ENCODE assay signal across 22 cellular contexts in genomic region chr17:46889992-46890564, GRCh38. TPM values are rescaled to one million over a fixed set of nuclear protein-coding genes. Genes with fewer than 3 reads are reported as not detected.
DNase-seq lines count a peak whose midpoint lies in the region; ATAC-seq, FAIRE-seq and TF ChIP-seq lines count a peak whose summit lies in the region.
"Had no signal": no experiment of that assay in that cellular context is flagged by ENCODE, and none has a peak within 500 bp of the region (broad histone marks: within the 10 kb centered on the region; RNA-seq: fewer than 3 reads in every experiment).

No MANE protein-coding gene starts in this region.

- H3K27ac Mint-ChIP-seq in neural progenitor cell = peak overlapping the region; percentile 87

- intact Hi-C loops in K562 (cut with micrococcal nuclease) = no loop called here

- H3K27me3 ChIP-seq in BLaER1 treated with 17β-estradiol and CSF1 and Interleukin-3, amounts not matched to agents 10 nM and 100 nM = no peaks in the 10 kb centered on the region
- H3K27me3 ChIP-seq in K562 (ENCODE audit: control insufficient read depth in 2 of 2, insufficient read depth in 2 of 2, low read length in 2 of 2) = peaks cover 39 to 70% of the 10 kb centered on the region in 2 experiments
- no peaks in the 10 kb centered on the region for H3K27me3 ChIP-seq in neural progenitor cell

- 0 out of 22 replicates have a peak, but pooled peaks cover 0 to 5% (median 0%) of the 10 kb centered on the region in 11 experiments for H4K20me1 ChIP-seq in BLaER1 treated with 17β-estradiol and CSF1 and Interleukin-3, amounts not matched to agents 10 nM and 100 nM
- H4K20me1 ChIP-seq in K562 (replicated peaks; ENCODE audit: control insufficient read depth, insufficient read depth, low read length) (peaks cover 10% of the 10 kb centered on the region; the same call in 1 of the 2 replicates), neural progenitor cell (ENCODE audit: low read depth) (no peaks in the 10 kb centered on the region)

- H3K79me2 ChIP-seq in K562 (ENCODE audit: control insufficient read depth, insufficient read depth, low read length) (no peaks in the 10 kb centered on the region), neural progenitor cell (ENCODE audit: low read depth) (no peaks in the 10 kb centered on the region)

- TF ChIP-seq EP300 in K562 (IDR thresholded peaks at IDR 0.05; ENCODE audit: low read length) = no peak

- in situ Hi-C loops in K562 (cut with MboI) = no loop called here

- H3F3A ChIP-seq in neural progenitor cell (ENCODE audit: low read depth) = no peaks in the 10 kb centered on the region

- no peak for TF ChIP-seq POLR2A in K562 (conservative IDR thresholded peaks at IDR 0.05)

- BruUV-seq in K562 (replicated peaks; lab: Mats Ljungman, UMichigan) = no TSS peak

- H3K4me3 Mint-ChIP-seq in neural progenitor cell = no peak overlapping the region

- no peaks in the 10 kb centered on the region for H3K9me1 ChIP-seq in K562 (ENCODE audit: control insufficient read depth, insufficient read depth, low read length)

- peaks cover 22% of the 10 kb centered on the region for H3K27me3 Mint-ChIP-seq in neural progenitor cell (ENCODE audit: insufficient read depth, low read depth)

- H3K4me1 ChIP-seq in BLaER1 treated with 17β-estradiol and CSF1 and Interleukin-3, amounts not matched to agents 10 nM and 100 nM = peaks cover 11 to 47% (median 17%) of the 10 kb centered on the region in 10 experiments
- H3K4me1 ChIP-seq in K562 (replicated peaks in 1 of 2; ENCODE audit: control insufficient read depth in 2 of 2, insufficient read depth in 2 of 2, low read length in 2 of 2) (peaks cover 16 to 19% of the 10 kb centered on the region in 2 experiments; a peak in 4 of 5 replicates), neural progenitor cell (peaks cover 15% of the 10 kb centered on the region)

- CTCF ChIA-PET in K562 (lab: Yijun Ruan, JAX; ENCODE audit: low intra/inter-chr PET ratio) = no interaction called here

- no peak overlapping the region for H3K9ac ChIP-seq in BLaER1 treated with 17β-estradiol and CSF1 and Interleukin-3, amounts not matched to agents 10 nM and 100 nM
- H3K9ac ChIP-seq in K562 (ENCODE audit: insufficient read depth in 1 of 2, low read depth in 2 of 2, low read length in 2 of 2) = peak overlapping the region in 1 of 2 experiments; percentile 74; a peak in 1 of 4 replicates
- H3K9ac ChIP-seq in neural progenitor cell = no peak overlapping the region
- H3K9ac ChIP-seq: GM23248 had no signal

- peak overlapping the region; percentile 28 to 77 (median 54) for H3K4me2 ChIP-seq in BLaER1 treated with 17β-estradiol and CSF1 and Interleukin-3, amounts not matched to agents 10 nM and 100 nM
- H3K4me2 ChIP-seq in K562 (ENCODE audit: insufficient read depth, low read length) = no peak overlapping the region
- H3K4me2 ChIP-seq in neural progenitor cell = peak overlapping the region; percentile 40

- FAIRE-seq in K562 (lab: Jason Lieb, UNC) = no peak
- FAIRE-seq: GM12892, GM18507 had no signal

- TF ChIP-seq RAD21 in K562 (CRISPR knock-in tag; conservative IDR thresholded peaks at IDR 0.05 in 1 of 2, IDR thresholded peaks at IDR 0.05 in 1 of 2) = no peak

- DNase-seq in ELF-1 (ENCODE audit: low read depth, low spot score) = peak; percentile 57
- peak in 2 of 4 experiments; percentile 41 to 47 for DNase-seq in K562 (ENCODE audit: extremely low read depth in 1 of 4, low spot score in 3 of 4)
- peak; percentile 46 for DNase-seq in neural progenitor cell (ENCODE audit: low spot score)
- DNase-seq in COLO829 (ENCODE audit: low spot score) = no peak
- no peak for DNase-seq in NCI-H1436 treated with DMSO at 0.1 percent for 48 hours (lab: John Stamatoyannopoulos, UW)
- DNase-seq: GM23248, KG1, MV-4-11, NCI-H1417, NCI-H1930, NCI-H2171, NCI-H446 treated with DMSO at 0.1 percent for 48 hours, SHP77 had no signal

- TF ChIP-seq CTCF in K562 (IDR thresholded peaks at IDR 0.05 in 2 of 3, conservative IDR thresholded peaks at IDR 0.05 in 1 of 3; ENCODE audit: insufficient read depth in 2 of 3, low read depth in 1 of 3, low read length in 3 of 3) (no peak), neural progenitor cell (IDR thresholded peaks at IDR 0.05) (peak; percentile 9)

- H3K27ac ChIP-seq in BLaER1 treated with 17β-estradiol and CSF1 and Interleukin-3, amounts not matched to agents 10 nM and 100 nM = no peak overlapping the region
- H3K27ac ChIP-seq in K562 (ENCODE audit: extremely low read depth, low read depth, low read length) = no peak overlapping the region
- H3K27ac ChIP-seq in neural progenitor cell = no peak overlapping the region
- H3K27ac ChIP-seq: C4-2B, GM23248, SK-N-MC had no signal

- peak; percentile 36; the same call in 2 of the 3 replicates for ATAC-seq in K562
- ATAC-seq in HG03135 (IDR thresholded peaks at IDR 0.05; ENCODE audit: unreplicated experiment) = no peak
- no peak for ATAC-seq in HG02852 (IDR thresholded peaks at IDR 0.05; ENCODE audit: unreplicated experiment)

- POLR2A ChIA-PET in K562 (lab: Yijun Ruan, JAX) = interaction anchor here (0.5 to 1.2 kb wide), 3 partner anchors 12 to 91 kb away, joined by 4 to 7 read pairs (median 6); no protein-coding TSS in a partner anchor

- peaks cover 12% of the 10 kb centered on the region for H3K4me1 Mint-ChIP-seq in neural progenitor cell

- no peaks in the 10 kb centered on the region for H3K9me3 ChIP-seq in BLaER1 treated with 17β-estradiol and CSF1 and Interleukin-3, amounts not matched to agents 10 nM and 100 nM (replicated peaks in 1 of 11)
- H3K9me3 ChIP-seq in K562 (replicated peaks; ENCODE audit: control insufficient read depth, insufficient read depth, low read depth, low read length) = no peaks in the 10 kb centered on the region
- H3K9me3 ChIP-seq in neural progenitor cell (ENCODE audit: low read depth) = no peaks in the 10 kb centered on the region

- no peak overlapping the region for H2AFZ ChIP-seq in K562 (ENCODE audit: low read depth, low read length)
- H2AFZ ChIP-seq in neural progenitor cell (replicated peaks) = peak overlapping the region; percentile 32
- H2AFZ ChIP-seq: GM23248 had no signal

- no peaks in the 10 kb centered on the region for H3K36me3 Mint-ChIP-seq in neural progenitor cell

- no peak overlapping the region for H3K4me3 ChIP-seq in BLaER1 treated with 17β-estradiol and CSF1 and Interleukin-3, amounts not matched to agents 10 nM and 100 nM
- H3K4me3 ChIP-seq in K562 = no peak overlapping the region
- no peak overlapping the region for H3K4me3 ChIP-seq in neural progenitor cell
- H3K4me3 ChIP-seq: GM23248, SK-N-MC had no signal

- no peaks in the 10 kb centered on the region for H3K9me3 Mint-ChIP-seq in neural progenitor cell

- no peaks in the 10 kb centered on the region for H3K36me3 ChIP-seq in BLaER1 treated with 17β-estradiol and CSF1 and Interleukin-3, amounts not matched to agents 10 nM and 100 nM
- no peaks in the 10 kb centered on the region for H3K36me3 ChIP-seq in K562 (ENCODE audit: control insufficient read depth, insufficient read depth, low read length)
- no peaks in the 10 kb centered on the region for H3K36me3 ChIP-seq in neural progenitor cell

- WGBS in K562 (ENCODE audit: insufficient coverage, low coverage, missing lambda C conversion rate) = 8% methylated on average over 13 of the region's 13 CpGs

TF ChIP-seq in K562, 482 proteins besides CTCF, POLR2A, EP300 and RAD21 (continues in another document):
- TF ChIP-seq GATAD2A (IDR thresholded peaks at IDR 0.05) (no peak), CBFA2T2 (conservative IDR thresholded peaks at IDR 0.05) (peak; percentile 45; the same call in 1 of the 2 replicates), ZNF23 (CRISPR knock-in tag; IDR thresholded peaks at IDR 0.05) (no peak), SREBF2 (CRISPR knock-in tag; IDR thresholded peaks at IDR 0.05) (no peak), CBFA2T3 (IDR thresholded peaks at IDR 0.05) (peak; percentile 73)

RNA-seq across cellular contexts. Expression of gene GOSR2, which starts 32.9 kb away (rescaled TPM):
- 156 and 170 TPM in 2 replicates for total RNA-seq in K562 (2011; cell fraction: chromatin; rRNA removed; ENCODE audit: low replicate concordance)
- 93.8 and 102 TPM in 2 replicates for total RNA-seq in K562 (2011; cell fraction: nucleolus; rRNA removed)
- 157 and 232 TPM in 2 replicates for total RNA-seq in K562 (2011; cell fraction: nucleoplasm; rRNA removed)
- total RNA-seq in K562 (2014; rRNA removed) (32.7 and 38.5 TPM in 2 replicates), K562 (2014; rRNA removed; fragmentation: Illumina TruSeq; extraction: Trizol) (41.0 and 41.1 TPM in 2 replicates), K562 (2015; rRNA removed; fragmentation: Illumina TruSeq; extraction: Trizol) (32.7 and 34.6 TPM in 2 replicates), K562 (2021) (48.6 and 54.3 TPM in 2 replicates), neural progenitor cell (ENCODE audit: low replicate concordance) (29.2 and 33.6 TPM in 2 replicates)
- polyA plus RNA-seq in K562 (2011; rRNA removed) (95.3 and 96.3 TPM in 2 replicates), K562 (2014; fragmentation: Illumina TruSeq; extraction: Trizol) (41.0 and 43.9 TPM in 2 replicates), K562 (2014; fragmentation: Nextera tagmentation; extraction: Ambion mirVana) (10 to 100 TPM; 75.4 to 84.1 TPM), K562 (2014; rRNA removed) (45.2 and 48.9 TPM in 2 replicates)
- polyA plus RNA-seq in K562 (2011; cell fraction: cytosol; rRNA removed) = 56.4 and 69.6 TPM in 2 replicates
- polyA plus RNA-seq in K562 (2011; cell fraction: nucleus; rRNA removed) = 83.6 and 116 TPM in 2 replicates
- polyA plus RNA-seq in K562 (2012) = 35.3 and 36.2 TPM in 2 replicates
- 87.7 and 94.0 TPM in 2 replicates for polyA minus RNA-seq in K562 (2011; rRNA and poly(A)+ RNA removed)
- polyA minus RNA-seq in K562 (2011; cell fraction: cytosol; rRNA and poly(A)+ RNA removed) = 21.9 and 32.0 TPM in 2 replicates
- 59.9 and 98.9 TPM in 2 replicates for polyA minus RNA-seq in K562 (2011; cell fraction: nucleus; rRNA and poly(A)+ RNA removed)

RNA-seq across cellular contexts. Expression of gene WNT9B, which starts 38.7 kb away (rescaled TPM):
- not detected in 2 replicates for total RNA-seq in K562 (2011; cell fraction: chromatin; rRNA removed; ENCODE audit: low replicate concordance)
- total RNA-seq in K562 (2011; cell fraction: nucleolus; rRNA removed) = not detected in 2 replicates
- total RNA-seq in K562 (2011; cell fraction: nucleoplasm; rRNA removed) = not detected in 2 replicates
- not detected in 2 replicates for total RNA-seq in K562 (2014; rRNA removed)
- total RNA-seq in K562 (2014; rRNA removed; fragmentation: Illumina TruSeq; extraction: Trizol) = not detected in 2 replicates
- total RNA-seq in K562 (2015; rRNA removed; fragmentation: Illumina TruSeq; extraction: Trizol) = not detected in 2 replicates
- not detected in 2 replicates for total RNA-seq in K562 (2021)
- not detected in 2 replicates for polyA plus RNA-seq in K562 (2011; rRNA removed)
- polyA plus RNA-seq in K562 (2011; cell fraction: cytosol; rRNA removed) = not detected in 2 replicates
- polyA plus RNA-seq in K562 (2011; cell fraction: nucleus; rRNA removed) = not detected in 2 replicates
- polyA plus RNA-seq in K562 (2012) = not detected in 2 replicates
- not detected in 2 replicates for polyA plus RNA-seq in K562 (2014; fragmentation: Illumina TruSeq; extraction: Trizol)
- not detected for polyA plus RNA-seq in K562 (2014; fragmentation: Nextera tagmentation; extraction: Ambion mirVana)
- polyA plus RNA-seq in K562 (2014; rRNA removed) = not detected in 2 replicates
- not detected in 2 replicates for polyA minus RNA-seq in K562 (2011; rRNA and poly(A)+ RNA removed)
- not detected in 2 replicates for polyA minus RNA-seq in K562 (2011; cell fraction: cytosol; rRNA and poly(A)+ RNA removed)
- polyA minus RNA-seq in K562 (2011; cell fraction: nucleus; rRNA and poly(A)+ RNA removed) = not detected in 2 replicates
- 0.12 TPM in 1 of 2 replicates, not detected in the other for total RNA-seq in neural progenitor cell (ENCODE audit: low replicate concordance)
- total RNA-seq: A673, GM23248, RPMI7951 had no signal
- polyA plus RNA-seq: GM23248 had no signal

Comparison
In these comparisons a context has a peak if more than half of its experiments do, and no peak if none do; other contexts are left out.
1. DNase-seq: peak in ELF-1 (single experiment) and neural progenitor cell (single experiment); none in COLO829 (single experiment) and NCI-H1436 treated with DMSO at 0.1 percent for 48 hours (single experiment).